In the genomic region with DNA sequence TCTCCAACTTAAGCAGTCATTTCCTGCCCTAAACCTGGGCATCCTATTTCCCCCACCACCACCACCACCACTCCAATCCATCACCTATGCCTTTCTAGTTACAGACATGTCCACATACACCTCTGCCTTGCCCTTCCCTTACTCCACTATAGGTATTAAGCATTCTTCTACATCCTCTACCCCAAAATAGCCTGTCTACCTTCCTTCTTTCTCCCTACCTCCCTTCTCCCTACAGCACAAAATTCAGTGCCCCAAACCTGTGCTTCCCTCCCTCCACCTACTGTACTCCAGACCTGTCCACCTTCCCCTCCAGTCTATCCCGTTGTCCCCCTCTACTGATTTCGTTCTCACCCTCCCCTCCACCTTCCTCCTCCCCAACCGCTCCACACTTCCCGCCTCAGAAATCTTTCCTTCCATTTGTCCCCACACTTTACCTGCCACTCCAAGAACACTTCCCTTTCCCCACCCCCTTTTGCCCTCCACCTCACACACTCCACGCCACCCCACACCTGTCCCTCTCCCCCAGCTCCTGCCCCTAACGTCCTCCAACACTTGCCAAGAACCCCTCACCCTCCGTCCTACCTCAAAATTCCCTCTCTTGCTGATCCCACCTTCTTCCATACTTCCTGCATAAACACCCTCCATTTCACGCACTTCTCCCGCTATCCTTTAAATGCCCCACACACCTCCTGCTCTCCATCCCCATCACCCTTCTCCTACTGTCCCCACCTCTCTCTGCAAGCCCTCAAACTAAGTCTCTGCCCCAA, we compare ENCODE assay signal across 1 cellular context.
TF ChIP-seq lines count a peak whose summit lies in the region.

No MANE protein-coding gene starts in this region.

TF ChIP-seq in H1, 55 proteins besides CTCF, POLR2A, EP300 and RAD21 (continued from another document):
- TF ChIP-seq HDAC2 (IDR thresholded peaks at IDR 0.05; ENCODE audit: borderline replicate concordance in 1 of 2, low read depth in 2 of 2, low read length in 2 of 2) (no peak), SRF (IDR thresholded peaks at IDR 0.05; ENCODE audit: low read depth, low read length) (no peak), HDAC6 (IDR thresholded peaks at IDR 0.05; ENCODE audit: low read depth, low read length) (no peak), KDM5A (IDR thresholded peaks at IDR 0.05; ENCODE audit: low read length) (no peak), SP4 (IDR thresholded peaks at IDR 0.05; ENCODE audit: low read length) (no peak), CHD2 (IDR thresholded peaks at IDR 0.05; ENCODE audit: low read length) (no peak), CTBP2 (IDR thresholded peaks at IDR 0.05; ENCODE audit: borderline replicate concordance, insufficient read depth, insufficient read length, low read length) (no peak), YY1 (IDR thresholded peaks at IDR 0.05; ENCODE audit: low read depth, low read length) (no peak), FOSL1 (IDR thresholded peaks at IDR 0.05; ENCODE audit: insufficient read depth, low read depth, low read length) (no peak), KDM4A (IDR thresholded peaks at IDR 0.05; ENCODE audit: low read depth, low read length, severe bottlenecking) (no peak)
TF ChIP-seq in H1: peak in this region for 0.
